25 cellular contexts compared by ENCODE assay signal in genomic region chr18:13292736-13293135, GRCh38.
"Had no signal": no experiment of that assay in that cellular context is flagged by ENCODE, and none has a peak within 500 bp of the region (broad histone marks: within the 10 kb centered on the region; RNA-seq: fewer than 3 reads in every experiment).

No MANE protein-coding gene starts in this region.

- H3K36me3 ChIP-seq: spleen, suprapubic skin, upper lobe of right lung had no signal

- H3K4me3 ChIP-seq: heart left ventricle, spleen, suprapubic skin, tibial artery, upper lobe of right lung had no signal

- H3K9me3 ChIP-seq: heart left ventricle, spleen, suprapubic skin, tibial artery, upper lobe of right lung had no signal

- H3K27ac ChIP-seq: foreskin keratinocyte, heart left ventricle, spleen, suprapubic skin, tibial artery, upper lobe of right lung had no signal

- H3K27me3 ChIP-seq: foreskin keratinocyte, heart left ventricle, spleen, suprapubic skin, tibial artery, upper lobe of right lung had no signal

- DNase-seq: activated CD4-positive, alpha-beta T cell treated with anti-CD3 and anti-CD28 coated beads for 36 hours; activated CD4-positive, alpha-beta T cell treated with anti-CD3 and anti-CD28 coated beads, Interleukin-2, amount 50 U/mL, for 4 hours; activated CD4-positive, CD25-positive, alpha-beta regulatory T cell; activated effector memory CD4-positive, alpha-beta T cell treated with Interleukin-2 at 50 U/mL for 16 hours; activated naive CD4-positive, alpha-beta T cell treated with Interleukin-2 at 50 U/mL for 16 hours; activated T-cell treated with anti-CD3 and anti-CD28 coated beads for 4 hours; activated T-cell treated with anti-CD3 and anti-CD28 coated beads, Interleukin-2, amount 50 U/mL, for 72 hours; anterior cingulate cortex; cortex of kidney; effector memory CD8-positive, alpha-beta T cell; foreskin keratinocyte; heart left ventricle; left ventricle myocardium superior; midbrain; natural killer cell; right cardiac atrium; spleen; stimulated activated naive CD4-positive, alpha-beta T cell; T-cell; tibial artery; upper lobe of right lung had no signal

- H3K27me3 Mint-ChIP-seq: activated CD4-positive, alpha-beta T cell treated with anti-CD3 and anti-CD28 coated beads for 36 hours; activated naive CD8-positive, alpha-beta T cell; T-cell had no signal

- H3K4me3 Mint-ChIP-seq: activated CD4-positive, alpha-beta T cell treated with anti-CD3 and anti-CD28 coated beads for 36 hours; activated naive CD8-positive, alpha-beta T cell; activated T-cell treated with anti-CD3 and anti-CD28 coated beads, Interleukin-2, amount 50 U/mL, for 72 hours; brain; effector memory CD8-positive, alpha-beta T cell; natural killer cell; T-cell had no signal

- ATAC-seq: activated CD4-positive, alpha-beta T cell treated with anti-CD3 and anti-CD28 coated beads for 36 hours; activated T-cell treated with anti-CD3 and anti-CD28 coated beads, Interleukin-2, amount 50 U/mL, for 72 hours; effector memory CD8-positive, alpha-beta T cell; foreskin keratinocyte; heart left ventricle; natural killer cell; right cardiac atrium; T-cell; upper lobe of right lung had no signal

- FAIRE-seq: endothelial cell of umbilical vein had no signal

- H3K27ac Mint-ChIP-seq: activated naive CD8-positive, alpha-beta T cell; activated T-cell treated with anti-CD3 and anti-CD28 coated beads, Interleukin-2, amount 50 U/mL, for 72 hours; effector memory CD8-positive, alpha-beta T cell; natural killer cell; T-cell had no signal

- H3K4me1 Mint-ChIP-seq: natural killer cell had no signal

- H3K4me1 ChIP-seq: foreskin keratinocyte, upper lobe of right lung had no signal

- H3K36me3 Mint-ChIP-seq: brain, natural killer cell, T-cell had no signal

- H3K9me3 Mint-ChIP-seq: activated T-cell treated with anti-CD3 and anti-CD28 coated beads, Interleukin-2, amount 50 U/mL, for 72 hours; brain; effector memory CD8-positive, alpha-beta T cell; natural killer cell; T-cell had no signal
